ENCODE assay signal across 24 cellular contexts in genomic region chr3:136022518-136023263, GRCh38. TPM values are rescaled to one million over a fixed set of nuclear protein-coding genes. Genes with fewer than 3 reads are reported as not detected.
A peak's percentile ranks its signal among the peaks of the same experiment; 100 is the strongest.
DNase-seq lines count a peak whose midpoint lies in the region; ATAC-seq, FAIRE-seq and TF ChIP-seq lines count a peak whose summit lies in the region.
"Had no signal": no experiment of that assay in that cellular context is flagged by ENCODE, and none has a peak within 500 bp of the region (broad histone marks: within the 10 kb centered on the region; RNA-seq: fewer than 3 reads in every experiment).

No MANE protein-coding gene starts in this region.

- H3K36me3 ChIP-seq in RWPE2 (ENCODE audit: low read depth) (no peaks in the 10 kb centered on the region), keratinocyte (ENCODE audit: control insufficient read depth in 2 of 2, extremely low read depth in 1 of 2, insufficient read depth in 2 of 2, low read length in 2 of 2) (peaks cover 3 to 4% of the 10 kb centered on the region in 2 experiments), smooth muscle cell (ENCODE audit: low read depth) (no peaks in the 10 kb centered on the region)
- H3K36me3 ChIP-seq: spleen had no signal

- DNase-seq in RWPE2 (ENCODE audit: low spot score) (no peak), fibroblast of villous mesenchyme (ENCODE audit: low read depth) (peak; percentile 6), keratinocyte (ENCODE audit: low read depth, low spot score) (peak; percentile 35), smooth muscle cell (lab: John Stamatoyannopoulos, UW; ENCODE audit: unreplicated experiment) (no peak)
- no peak for DNase-seq in activated CD4-positive, CD25-positive, alpha-beta regulatory T cell (lab: John Stamatoyannopoulos, UW)
- DNase-seq: activated B cell treated with CpG ODN at 0.5 μM for 24 hours; activated CD4-positive, alpha-beta T cell treated with anti-CD3 and anti-CD28 coated beads, Interleukin-2, amount 50 U/mL, for 48 hours; activated CD8-positive, alpha-beta memory T cell treated with anti-CD3 and anti-CD28 coated beads, Interleukin-2, amount 50 U/mL, for 4 hours; aorta; dorsolateral prefrontal cortex; hypothalamus; islet precursor cell; NCI-H1436 treated with DMSO at 0.1 percent for 48 hours; NCI-H510A treated with DMSO at 0.1 percent for 48 hours; SIG-M5; spleen; stimulated activated CD4-positive, alpha-beta T cell treated with anti-CD3 and anti-CD28 coated beads, Interleukin-2, amount 100 ng/mL, for 48 hours had no signal

- H3K4me1 ChIP-seq in RWPE2 (ENCODE audit: insufficient read depth, poor library complexity, severe bottlenecking) (peaks cover 10% of the 10 kb centered on the region), keratinocyte (ENCODE audit: control insufficient read depth, extremely low read depth, insufficient read depth, low read length) (peaks cover 25% of the 10 kb centered on the region), smooth muscle cell (ENCODE audit: low read depth) (peaks cover 30% of the 10 kb centered on the region)
- H3K4me1 ChIP-seq: spleen had no signal

- H3K79me2 ChIP-seq in keratinocyte (ENCODE audit: control insufficient read depth, insufficient read depth, low read length) (peaks cover 13% of the 10 kb centered on the region), smooth muscle cell (ENCODE audit: low read depth) (peaks cover 14% of the 10 kb centered on the region)

- 75% methylated on average over 6 of the region's 6 CpGs for WGBS in smooth muscle cell (ENCODE audit: low lambda C conversion rate)

- H3K4me2 ChIP-seq in keratinocyte (ENCODE audit: control insufficient read depth, extremely low read depth, insufficient read depth, low read depth, low read length) (peak overlapping the region; percentile 61), smooth muscle cell (peak overlapping the region; percentile 44)

- H4K20me1 ChIP-seq in keratinocyte (ENCODE audit: control insufficient read depth, extremely low read depth, insufficient read depth, low read length) (no peaks in the 10 kb centered on the region), smooth muscle cell (ENCODE audit: low read depth) (peaks cover 9% of the 10 kb centered on the region)

- dilution Hi-C loops in keratinocyte (cut with MboI; ENCODE audit: extremely low pct_ligation_motif_present, low sequenced_read_pairs) = no loop called here

- H3K9me3 ChIP-seq in RWPE2 (ENCODE audit: severe bottlenecking) (no peaks in the 10 kb centered on the region), keratinocyte (ENCODE audit: control insufficient read depth, low read depth, low read length) (no peaks in the 10 kb centered on the region), smooth muscle cell (replicated peaks; ENCODE audit: low read depth) (no peaks in the 10 kb centered on the region)
- H3K9me3 ChIP-seq: spleen had no signal

- H3K9ac ChIP-seq in keratinocyte (ENCODE audit: control insufficient read depth, extremely low read depth, insufficient read depth, low read length) = no peak overlapping the region
- H3K9ac ChIP-seq in smooth muscle cell (ENCODE audit: low read depth) = no peak overlapping the region

- H3K27ac ChIP-seq in RWPE2 (ENCODE audit: poor library complexity, severe bottlenecking) = no peak overlapping the region
- no peak overlapping the region for H3K27ac ChIP-seq in keratinocyte (ENCODE audit: control insufficient read depth, insufficient read depth, low read length)
- peak overlapping the region; percentile 67 for H3K27ac ChIP-seq in smooth muscle cell (ENCODE audit: low read depth)
- H3K27ac ChIP-seq: dorsolateral prefrontal cortex, spleen had no signal

- H3K9me1 ChIP-seq in keratinocyte (ENCODE audit: control insufficient read depth, extremely low read depth, insufficient read depth, low read length) = no peaks in the 10 kb centered on the region

- H3K27me3 ChIP-seq in RWPE2 (ENCODE audit: insufficient read depth, poor library complexity, severe bottlenecking) (no peaks in the 10 kb centered on the region), keratinocyte (ENCODE audit: control insufficient read depth, extremely low read depth, insufficient read depth, low read length) (no peaks in the 10 kb centered on the region), smooth muscle cell (ENCODE audit: low read depth) (no peaks in the 10 kb centered on the region)
- H3K27me3 ChIP-seq: dorsolateral prefrontal cortex, spleen had no signal

- no peak for TF ChIP-seq CTCF in RWPE2 (IDR thresholded peaks at IDR 0.05; ENCODE audit: poor library complexity, severe bottlenecking)
- TF ChIP-seq CTCF in fibroblast of villous mesenchyme (IDR thresholded peaks at IDR 0.05; ENCODE audit: insufficient read depth, low read depth, low read length) = no peak
- TF ChIP-seq CTCF in keratinocyte (optimal IDR thresholded peaks at IDR 0.05 in 1 of 3, IDR thresholded peaks at IDR 0.05 in 1 of 3, conservative IDR thresholded peaks at IDR 0.05 in 1 of 3; ENCODE audit: extremely low read depth in 1 of 3, insufficient read depth in 2 of 3, low read length in 3 of 3) = no peak
- TF ChIP-seq CTCF in smooth muscle cell (IDR thresholded peaks at IDR 0.05; ENCODE audit: borderline replicate concordance, insufficient read depth, poor library complexity, severe bottlenecking) = no peak

- ATAC-seq in RWPE2 (ENCODE audit: low read depth) (peak; percentile 67), GM21786 (IDR thresholded peaks at IDR 0.05; ENCODE audit: unreplicated experiment) (no peak), esophagus mucosa (no peak)
- ATAC-seq: stimulated activated memory B cell treated with anti-CD40 and anti-IgM and Interleukin-4, amounts not matched to agents 10 μg/mL and 1 μg/mL and 100 μg/mL, for 72 hours had no signal

- H2AFZ ChIP-seq in keratinocyte (ENCODE audit: control insufficient read depth, low read length) (no peak overlapping the region), smooth muscle cell (ENCODE audit: low read depth) (no peak overlapping the region)

- FAIRE-seq in keratinocyte (lab: Jason Lieb, UNC) = peak; percentile 76
- FAIRE-seq: D721Med, endothelial cell of umbilical vein, GM12892 had no signal

- no peaks in the 10 kb centered on the region for H3F3A ChIP-seq in smooth muscle cell (ENCODE audit: low read depth)

- H3K4me3 ChIP-seq in RWPE2 (ENCODE audit: severe bottlenecking) = no peak overlapping the region
- no peak overlapping the region for H3K4me3 ChIP-seq in fibroblast of villous mesenchyme (ENCODE audit: low read depth, low read length)
- H3K4me3 ChIP-seq in keratinocyte (ENCODE audit: control insufficient read depth in 2 of 3, extremely low read depth in 1 of 3, insufficient read depth in 2 of 3, low read depth in 1 of 3, low read length in 3 of 3) = no peak overlapping the region
- no peak overlapping the region for H3K4me3 ChIP-seq in smooth muscle cell
- H3K4me3 ChIP-seq: dorsolateral prefrontal cortex, lung, spleen had no signal

RNA-seq across cellular contexts. Expression of gene PPP2R3A, which starts 57.2 kb away (rescaled TPM):
- total RNA-seq in fibroblast of villous mesenchyme (23.2 and 25.9 TPM in 2 replicates), smooth muscle cell (21.3 and 24.7 TPM in 2 replicates), esophagus mucosa (11.4 TPM)
- polyA plus RNA-seq in keratinocyte (10.3 to 11.8 TPM (median 11.1 TPM) in 3 replicates), smooth muscle cell (7.6 and 8.0 TPM in 2 replicates)
- polyA plus RNA-seq in keratinocyte (2011; ENCODE audit: low read depth) = 8.8 TPM
- 5.2 and 9.6 TPM in 2 replicates for polyA plus RNA-seq in keratinocyte (2011; cell fraction: cytosol; rRNA removed)
- polyA plus RNA-seq in keratinocyte (2011; cell fraction: nucleus; rRNA removed) = 10.3 and 10.9 TPM in 2 replicates
- 6.7 and 10.7 TPM in 2 replicates for polyA plus RNA-seq in keratinocyte (2012; ENCODE audit: low replicate concordance)
- polyA minus RNA-seq in keratinocyte = 17.9 to 30.8 TPM (median 22.1 TPM) in 3 replicates
- polyA minus RNA-seq in keratinocyte (2011; cell fraction: cytosol; rRNA and poly(A)+ RNA removed) = 9.0 TPM
- polyA minus RNA-seq in keratinocyte (2011; cell fraction: nucleus; rRNA and poly(A)+ RNA removed) = 14.4 and 29.9 TPM in 2 replicates

Comparison
In these comparisons a context has a peak if more than half of its experiments do, and no peak if none do; other contexts are left out.
1. DNase-seq: peak in fibroblast of villous mesenchyme (single experiment) and keratinocyte (single experiment); none in RWPE2 (single experiment), smooth muscle cell (single experiment) and activated CD4-positive, CD25-positive, alpha-beta regulatory T cell (0 of 4).